In the genomic region with DNA sequence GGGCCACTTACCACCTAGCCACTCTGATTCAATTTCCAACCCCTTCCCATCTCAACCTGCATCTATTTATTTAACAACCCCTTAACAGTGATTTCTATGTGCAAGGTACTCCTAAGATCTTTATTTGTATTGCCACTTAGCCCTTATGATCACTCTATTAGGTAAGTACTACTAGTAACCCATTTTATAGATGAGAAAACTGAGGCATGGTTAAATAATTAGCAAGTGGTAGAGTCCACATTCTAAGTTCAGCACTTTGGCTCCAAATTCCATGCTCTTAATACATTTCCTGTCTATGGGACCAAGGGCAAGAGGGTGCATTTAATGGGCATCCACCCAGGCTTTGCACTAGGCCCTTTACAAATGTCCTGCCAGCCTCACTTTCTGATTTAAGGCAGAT, we compare ENCODE assay signal across 18 cellular contexts. TPM values are rescaled to one million over a fixed set of nuclear protein-coding genes. Genes with fewer than 3 reads are reported as not detected.
DNase-seq lines count a peak whose midpoint lies in the region; ATAC-seq and TF ChIP-seq lines count a peak whose summit lies in the region.
"Had no signal": no experiment of that assay in that cellular context is flagged by ENCODE, and none has a peak within 500 bp of the region (broad histone marks: within the 10 kb centered on the region; RNA-seq: fewer than 3 reads in every experiment).

No MANE protein-coding gene starts in this region.

- H3K4me1 Mint-ChIP-seq in HFFc6 (ENCODE audit: low read depth): peaks cover 67% of the 10 kb centered on the region
- peaks cover 71% of the 10 kb centered on the region for H3K4me1 Mint-ChIP-seq in dendritic cell treated with granulocyte-macrophage colony-stimulating factor and Interleukin-4, amounts not matched to agents 40 ng/mL and 50 ng/mL, for 4 days (ENCODE audit: low read depth)
- H3K4me1 Mint-ChIP-seq in natural killer cell treated with Interleukin-12 subunit alpha and Interleukin-12 subunit beta and Interleukin-15 and Interleukin-18, amount 100 ng/mL, for 72 hours (ENCODE audit: low read depth in 2 of 2): peaks cover 0 to 8% of the 10 kb centered on the region in 2 donors
- no peaks in the 10 kb centered on the region for H3K4me1 Mint-ChIP-seq in activated naive CD8-positive, alpha-beta T cell treated with anti-CD3 and anti-CD28 coated beads, Interleukin-2, amount 50 U/mL, for 24 hours

- ATAC-seq in natural killer cell treated with Interleukin-12 subunit alpha and Interleukin-12 subunit beta and Interleukin-15 and Interleukin-18, amount 100 ng/mL, for 72 hours: no peak
- ATAC-seq in activated naive CD8-positive, alpha-beta T cell treated with anti-CD3 and anti-CD28 coated beads, Interleukin-2, amount 50 U/mL, for 24 hours: no peak
- no peak for ATAC-seq in HG03378 (IDR thresholded peaks at IDR 0.05; ENCODE audit: unreplicated experiment)
- ATAC-seq: CD8-positive, alpha-beta T cell; Right ventricle myocardium inferior had no signal

- H3K27me3 ChIP-seq in tibial artery: no peaks in the 10 kb centered on the region

- H3K27ac ChIP-seq in tibial artery: peak overlapping the region; percentile 56 to 69
- H3K27ac ChIP-seq: 22Rv1 had no signal

- no peaks in the 10 kb centered on the region for H3K9me3 ChIP-seq in tibial artery

- H3K36me3 ChIP-seq in tibial artery: no peaks in the 10 kb centered on the region

- DNase-seq in DMS53 (lab: John Stamatoyannopoulos, UW): peak; percentile 57
- DNase-seq in DMS53 treated with DMSO at 0.1 percent for 48 hours (lab: John Stamatoyannopoulos, UW; ENCODE audit: unreplicated experiment): no peak
- no peak for DNase-seq in HFFc6
- no peak for DNase-seq in tibial artery
- no peak for DNase-seq in natural killer cell treated with Interleukin-12 subunit alpha and Interleukin-12 subunit beta and Interleukin-15 and Interleukin-18, amount 100 ng/mL, for 72 hours (ENCODE audit: low spot score)
- no peak for DNase-seq in activated naive CD8-positive, alpha-beta T cell treated with anti-CD3 and anti-CD28 coated beads, Interleukin-2, amount 50 U/mL, for 24 hours
- DNase-seq: AML-193; C1 segment of cervical spinal cord; CD8-positive, alpha-beta T cell; KG1; NCI-H1694; NCI-H2081; NCI-H526 treated with DMSO at 0.1 percent for 48 hours; OCI-M1 had no signal

- peaks cover 6% of the 10 kb centered on the region; the same call in 1 of the 2 replicates for H3K36me3 Mint-ChIP-seq in HFFc6 (ENCODE audit: low read depth)
- peaks cover 42% of the 10 kb centered on the region for H3K36me3 Mint-ChIP-seq in dendritic cell treated with granulocyte-macrophage colony-stimulating factor and Interleukin-4, amounts not matched to agents 40 ng/mL and 50 ng/mL, for 4 days (ENCODE audit: low read depth)
- no peaks in the 10 kb centered on the region for H3K36me3 Mint-ChIP-seq in natural killer cell treated with Interleukin-12 subunit alpha and Interleukin-12 subunit beta and Interleukin-15 and Interleukin-18, amount 100 ng/mL, for 72 hours
- no peaks in the 10 kb centered on the region for H3K36me3 Mint-ChIP-seq in activated naive CD8-positive, alpha-beta T cell treated with anti-CD3 and anti-CD28 coated beads, Interleukin-2, amount 50 U/mL, for 24 hours (ENCODE audit: low read depth)
- H3K36me3 Mint-ChIP-seq: CD8-positive, alpha-beta T cell had no signal

- peak overlapping the region; percentile 85 for H3K27ac Mint-ChIP-seq in HFFc6
- peak overlapping the region; percentile 46 for H3K27ac Mint-ChIP-seq in dendritic cell treated with granulocyte-macrophage colony-stimulating factor and Interleukin-4, amounts not matched to agents 40 ng/mL and 50 ng/mL, for 4 days
- no peak overlapping the region for H3K27ac Mint-ChIP-seq in natural killer cell treated with Interleukin-12 subunit alpha and Interleukin-12 subunit beta and Interleukin-15 and Interleukin-18, amount 100 ng/mL, for 72 hours
- H3K27ac Mint-ChIP-seq in activated naive CD8-positive, alpha-beta T cell treated with anti-CD3 and anti-CD28 coated beads, Interleukin-2, amount 50 U/mL, for 24 hours: no peak overlapping the region
- H3K27ac Mint-ChIP-seq: CD8-positive, alpha-beta T cell had no signal

- 0 out of 2 replicates have a peak overlapping the region, but pooled peaks have one; percentile 41 for H3K4me3 Mint-ChIP-seq in HFFc6
- H3K4me3 Mint-ChIP-seq in dendritic cell treated with granulocyte-macrophage colony-stimulating factor and Interleukin-4, amounts not matched to agents 40 ng/mL and 50 ng/mL, for 4 days: no peak overlapping the region
- H3K4me3 Mint-ChIP-seq in natural killer cell treated with Interleukin-12 subunit alpha and Interleukin-12 subunit beta and Interleukin-15 and Interleukin-18, amount 100 ng/mL, for 72 hours: no peak overlapping the region
- H3K4me3 Mint-ChIP-seq in activated naive CD8-positive, alpha-beta T cell treated with anti-CD3 and anti-CD28 coated beads, Interleukin-2, amount 50 U/mL, for 24 hours: no peak overlapping the region
- H3K4me3 Mint-ChIP-seq: CD8-positive, alpha-beta T cell had no signal

- H3K9me3 Mint-ChIP-seq in HFFc6: no peaks in the 10 kb centered on the region
- H3K9me3 Mint-ChIP-seq in dendritic cell treated with granulocyte-macrophage colony-stimulating factor and Interleukin-4, amounts not matched to agents 40 ng/mL and 50 ng/mL, for 4 days: no peaks in the 10 kb centered on the region
- H3K9me3 Mint-ChIP-seq in natural killer cell treated with Interleukin-12 subunit alpha and Interleukin-12 subunit beta and Interleukin-15 and Interleukin-18, amount 100 ng/mL, for 72 hours: no peaks in the 10 kb centered on the region
- H3K9me3 Mint-ChIP-seq in activated naive CD8-positive, alpha-beta T cell treated with anti-CD3 and anti-CD28 coated beads, Interleukin-2, amount 50 U/mL, for 24 hours: no peaks in the 10 kb centered on the region
- H3K9me3 Mint-ChIP-seq: CD8-positive, alpha-beta T cell had no signal

- TF ChIP-seq CTCF in HFFc6 (IDR thresholded peaks at IDR 0.05) (no peak), tibial artery (IDR thresholded peaks at IDR 0.05) (no peak)

- intact Hi-C loops in dendritic cell treated with granulocyte-macrophage colony-stimulating factor and Interleukin-4, amounts not matched to agents 40 ng/mL and 50 ng/mL, for 4 days (cut with micrococcal nuclease): no loop called here
- intact Hi-C loops in tibial artery (cut with DNase I; ENCODE audit: low total_unique reads): no loop called here

- no peak overlapping the region for H3K4me3 ChIP-seq in tibial artery

- peaks cover 6% of the 10 kb centered on the region; the same call in 1 of the 2 replicates for H3K27me3 Mint-ChIP-seq in HFFc6 (ENCODE audit: insufficient read depth)
- peaks cover 26% of the 10 kb centered on the region for H3K27me3 Mint-ChIP-seq in dendritic cell treated with granulocyte-macrophage colony-stimulating factor and Interleukin-4, amounts not matched to agents 40 ng/mL and 50 ng/mL, for 4 days
- peaks cover 4 to 13% of the 10 kb centered on the region in 2 donors for H3K27me3 Mint-ChIP-seq in natural killer cell treated with Interleukin-12 subunit alpha and Interleukin-12 subunit beta and Interleukin-15 and Interleukin-18, amount 100 ng/mL, for 72 hours
- H3K27me3 Mint-ChIP-seq in activated naive CD8-positive, alpha-beta T cell treated with anti-CD3 and anti-CD28 coated beads, Interleukin-2, amount 50 U/mL, for 24 hours: peaks cover under 1% of the 10 kb centered on the region

- peaks cover 0 to 20% (median 7%) of the 10 kb centered on the region in 4 donors for H3K4me1 ChIP-seq in tibial artery

RNA-seq across cellular contexts. Expression of gene CSNK2A3, which starts 38.1 kb away (rescaled TPM):
- total RNA-seq in HFFc6 (2021; fragmentation: NEBNext Ultra II Directional; extraction: Animal tissue kit (Norgen Biotek cat#: 25700)): 1 to 10 TPM; 1.2 to 3.6 (median 2.0) TPM
- not detected for total RNA-seq in natural killer cell treated with Interleukin-12 subunit alpha and Interleukin-12 subunit beta and Interleukin-15 and Interleukin-18, amount 100 ng/mL, for 72 hours

Comparison
In these comparisons a context has a peak if more than half of its experiments do, and no peak if none do; other contexts are left out.
1. H3K27ac Mint-ChIP-seq: peak in HFFc6 (single experiment) and dendritic cell treated with granulocyte-macrophage colony-stimulating factor and Interleukin-4, amounts not matched to agents 40 ng/mL and 50 ng/mL, for 4 days (single experiment); none in natural killer cell treated with Interleukin-12 subunit alpha and Interleukin-12 subunit beta and Interleukin-15 and Interleukin-18, amount 100 ng/mL, for 72 hours (0 of 2) and activated naive CD8-positive, alpha-beta T cell treated with anti-CD3 and anti-CD28 coated beads, Interleukin-2, amount 50 U/mL, for 24 hours (single experiment).